Comparison of ENCODE assay signal across 8 cellular contexts in the genomic region with DNA sequence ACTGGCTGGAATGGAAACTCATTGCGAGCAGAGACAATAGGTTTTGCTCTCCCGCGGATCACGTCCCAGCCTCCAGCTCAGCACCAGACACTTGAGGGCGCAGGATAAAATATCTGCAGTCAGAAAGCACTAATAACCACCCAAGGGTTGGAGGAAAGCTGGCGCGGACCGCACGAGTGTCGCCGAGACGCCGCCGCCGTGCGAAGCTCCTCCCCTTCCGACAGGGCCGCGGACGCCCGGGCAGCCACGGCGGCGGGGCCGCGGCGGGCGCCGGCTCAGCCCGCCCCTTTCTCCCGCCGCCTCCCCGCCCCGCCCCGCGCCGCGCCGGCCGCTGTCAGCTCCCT. TPM values are rescaled to one million over a fixed set of nuclear protein-coding genes. Genes with fewer than 3 reads are reported as not detected.
A peak's percentile ranks its signal among the peaks of the same experiment; 100 is the strongest.
DNase-seq lines count a peak whose midpoint lies in the region; ATAC-seq and TF ChIP-seq lines count a peak whose summit lies in the region.

A gene with protein sequence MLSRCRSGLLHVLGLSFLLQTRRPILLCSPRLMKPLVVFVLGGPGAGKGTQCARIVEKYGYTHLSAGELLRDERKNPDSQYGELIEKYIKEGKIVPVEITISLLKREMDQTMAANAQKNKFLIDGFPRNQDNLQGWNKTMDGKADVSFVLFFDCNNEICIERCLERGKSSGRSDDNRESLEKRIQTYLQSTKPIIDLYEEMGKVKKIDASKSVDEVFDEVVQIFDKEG (plus strand): TSS at position 213 of the 344 bp plus-strand sequence. CDS start 156 bp downstream, outside the sequence.

- H3K9me3 Mint-ChIP-seq in activated T-helper 17 cell treated with anti-CD3 and anti-CD28 coated beads, Interleukin-2, amount 50 U/mL, for 72 hours = no peaks in the 10 kb centered on the region
- no peaks in the 10 kb centered on the region for H3K9me3 Mint-ChIP-seq in nephron
- no peaks in the 10 kb centered on the region for H3K9me3 Mint-ChIP-seq in stimulated activated naive CD8-positive, alpha-beta T cell treated with anti-CD3 and anti-CD28 coated beads, Interleukin-15, Interleukin-2, amounts not matched to agents 100 ng/mL and 50 ng/mL, for 24 hours

- no peaks in the 10 kb centered on the region for H3K27me3 Mint-ChIP-seq in activated T-helper 17 cell treated with anti-CD3 and anti-CD28 coated beads, Interleukin-2, amount 50 U/mL, for 72 hours
- H3K27me3 Mint-ChIP-seq in nephron (ENCODE audit: low read depth) = no peaks in the 10 kb centered on the region
- no peaks in the 10 kb centered on the region for H3K27me3 Mint-ChIP-seq in stimulated activated naive CD8-positive, alpha-beta T cell treated with anti-CD3 and anti-CD28 coated beads, Interleukin-15, Interleukin-2, amounts not matched to agents 100 ng/mL and 50 ng/mL, for 24 hours

- peak; percentile 23 for TF ChIP-seq CTCF in fibroblast of pulmonary artery (IDR thresholded peaks at IDR 0.05; ENCODE audit: low read length, missing control alignments)
- TF ChIP-seq CTCF in nephron (IDR thresholded peaks at IDR 0.05; ENCODE audit: unreplicated experiment in 3 of 3) = no peak

- peak; percentile 77 for ATAC-seq in activated T-helper 17 cell treated with anti-CD3 and anti-CD28 coated beads, Interleukin-2, amount 50 U/mL, for 72 hours (replicated peaks)

- peaks cover 6% of the 10 kb centered on the region for H3K4me1 Mint-ChIP-seq in activated T-helper 17 cell treated with anti-CD3 and anti-CD28 coated beads, Interleukin-2, amount 50 U/mL, for 72 hours
- H3K4me1 Mint-ChIP-seq in nephron = peaks cover 13% of the 10 kb centered on the region
- peaks cover 23% of the 10 kb centered on the region for H3K4me1 Mint-ChIP-seq in stimulated activated naive CD8-positive, alpha-beta T cell treated with anti-CD3 and anti-CD28 coated beads, Interleukin-15, Interleukin-2, amounts not matched to agents 100 ng/mL and 50 ng/mL, for 24 hours (ENCODE audit: low read depth)

- DNase-seq in EL (peak; percentile 88), GOT3 (lab: John Stamatoyannopoulos, UW) (peak; percentile 60), Kasumi-1 (lab: John Stamatoyannopoulos, UW) (peak; percentile 87), RPMI8226 (peak; percentile 94), fibroblast of pulmonary artery (ENCODE audit: low read depth) (peak; percentile 89)

- H3K4me3 ChIP-seq in fibroblast of pulmonary artery (replicated peaks; ENCODE audit: low read depth, low read length) = peak within 1 kb of the TSS; percentile 94

- peaks cover 20% of the 10 kb centered on the region for H3K36me3 Mint-ChIP-seq in activated T-helper 17 cell treated with anti-CD3 and anti-CD28 coated beads, Interleukin-2, amount 50 U/mL, for 72 hours (ENCODE audit: low read depth)
- H3K36me3 Mint-ChIP-seq in nephron (ENCODE audit: low read depth) = peaks cover 7% of the 10 kb centered on the region
- no peaks in the 10 kb centered on the region for H3K36me3 Mint-ChIP-seq in stimulated activated naive CD8-positive, alpha-beta T cell treated with anti-CD3 and anti-CD28 coated beads, Interleukin-15, Interleukin-2, amounts not matched to agents 100 ng/mL and 50 ng/mL, for 24 hours (ENCODE audit: low read depth)

- peak within 1 kb of the TSS; percentile 99 for H3K27ac Mint-ChIP-seq in activated T-helper 17 cell treated with anti-CD3 and anti-CD28 coated beads, Interleukin-2, amount 50 U/mL, for 72 hours
- peak within 1 kb of the TSS in 2 of 3 experiments; percentile 98 to 99 for H3K27ac Mint-ChIP-seq in nephron
- H3K27ac Mint-ChIP-seq in stimulated activated naive CD8-positive, alpha-beta T cell treated with anti-CD3 and anti-CD28 coated beads, Interleukin-15, Interleukin-2, amounts not matched to agents 100 ng/mL and 50 ng/mL, for 24 hours = peak within 1 kb of the TSS; percentile 98

- H3K4me3 Mint-ChIP-seq in activated T-helper 17 cell treated with anti-CD3 and anti-CD28 coated beads, Interleukin-2, amount 50 U/mL, for 72 hours = no peak within 1 kb of the TSS
- H3K4me3 Mint-ChIP-seq in nephron = peak within 1 kb of the TSS in 2 of 3 experiments; percentile 98 to 99
- no peak within 1 kb of the TSS for H3K4me3 Mint-ChIP-seq in stimulated activated naive CD8-positive, alpha-beta T cell treated with anti-CD3 and anti-CD28 coated beads, Interleukin-15, Interleukin-2, amounts not matched to agents 100 ng/mL and 50 ng/mL, for 24 hours

RNA-seq across cellular contexts. Expression of the gene that starts here (rescaled TPM):
- total RNA-seq in activated T-helper 17 cell treated with anti-CD3 and anti-CD28 coated beads, Interleukin-2, amount 50 U/mL, for 72 hours = 100 to 1,000 TPM in 1 of 2 donors, 10 to 100 TPM in 1; 95.3 to 124 TPM

Comparison
In these comparisons a context has a peak if more than half of its experiments do, and no peak if none do; other contexts are left out.
1. Peak in every context shown above with its lines: DNase-seq, ATAC-seq and H3K4me3 ChIP-seq.
2. H3K4me3 Mint-ChIP-seq: peak in nephron (2 of 3); none in activated T-helper 17 cell treated with anti-CD3 and anti-CD28 coated beads, Interleukin-2, amount 50 U/mL, for 72 hours (single experiment) and stimulated activated naive CD8-positive, alpha-beta T cell treated with anti-CD3 and anti-CD28 coated beads, Interleukin-15, Interleukin-2, amounts not matched to agents 100 ng/mL and 50 ng/mL, for 24 hours (single experiment).